In the genomic region with DNA sequence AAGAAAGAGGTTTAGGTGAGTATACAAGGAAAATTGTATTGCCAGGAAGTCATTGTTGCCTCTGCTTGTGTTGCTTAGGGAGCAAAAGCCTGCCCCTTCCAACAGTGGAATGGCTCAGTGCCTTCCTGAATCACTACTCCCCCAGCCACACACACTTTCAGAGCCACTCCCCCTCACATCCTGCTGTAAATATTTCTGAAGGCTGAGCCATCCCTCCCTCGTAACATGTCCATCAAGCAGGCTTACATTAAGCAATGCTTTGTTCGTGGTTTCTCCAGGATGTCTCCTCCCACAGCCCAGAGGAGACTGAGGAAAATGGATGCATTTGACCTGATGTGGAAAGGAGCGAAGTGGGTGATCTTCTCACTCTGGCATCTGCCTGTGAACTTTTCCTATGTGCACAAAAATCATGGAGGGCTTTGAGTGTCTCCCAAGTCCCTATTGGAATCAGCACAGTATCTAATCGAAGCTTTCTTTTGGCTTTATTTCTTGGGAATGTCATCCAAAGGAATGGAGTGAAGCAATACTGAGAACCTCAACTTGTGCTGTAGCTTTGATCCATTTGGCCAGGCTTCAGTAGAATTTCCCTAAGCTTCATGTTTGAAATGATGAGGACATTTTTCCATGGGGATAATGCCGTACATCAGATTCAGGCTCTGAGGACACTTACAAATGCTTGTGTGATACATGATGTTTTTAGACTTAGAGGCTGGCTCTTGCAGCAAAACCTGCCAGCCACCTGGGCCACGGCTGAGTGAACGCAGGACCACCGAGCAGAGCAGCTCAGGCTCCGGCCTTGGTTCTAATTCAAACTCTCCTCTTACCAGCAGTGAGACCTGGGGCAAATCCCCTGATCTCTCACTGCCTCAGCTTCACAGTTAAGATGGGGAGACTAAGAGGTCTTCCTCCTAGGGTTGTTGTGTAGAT, we compare ENCODE assay signal across 8 cellular contexts.
A peak's percentile ranks its signal among the peaks of the same experiment; 100 is the strongest.
DNase-seq lines count a peak whose midpoint lies in the region; ATAC-seq and TF ChIP-seq lines count a peak whose summit lies in the region.

No MANE protein-coding gene starts in this region.

- no peak overlapping the region for H3K56ac ChIP-seq in H9 (ENCODE audit: insufficient read length, low read depth, low read length)

- no peak overlapping the region for H2AFZ ChIP-seq in H9 (ENCODE audit: low read length)

- DNase-seq in GM03348 (ENCODE audit: low spot score) (peak; percentile 86), Peyer's patch (no peak), fibroblast of mammary gland (ENCODE audit: low read depth) (peak; percentile 96), retinal pigment epithelial cell (ENCODE audit: low read depth) (peak; percentile 84), NCI-H1092 (lab: John Stamatoyannopoulos, UW) (no peak), H9 (no peak), GM13977 (ENCODE audit: low spot score) (no peak)

- H2BK120ac ChIP-seq in H9 (ENCODE audit: low read depth, low read length, poor library complexity, severe bottlenecking): no peak overlapping the region

- H3K27me3 ChIP-seq in Peyer's patch (no peaks in the 10 kb centered on the region), H9 (ENCODE audit: insufficient read depth, low read length) (no peaks in the 10 kb centered on the region)

- no peak overlapping the region for H2BK20ac ChIP-seq in H9 (ENCODE audit: low read depth, low read length, poor library complexity, severe bottlenecking)

- H3K9ac ChIP-seq in H9 (ENCODE audit: extremely low read depth, insufficient read length, low read length): no peak overlapping the region

- no peaks in the 10 kb centered on the region for H3K9me3 ChIP-seq in Peyer's patch
- H3K9me3 ChIP-seq in H9 (ENCODE audit: control insufficient read depth, low read depth, low read length): no peaks in the 10 kb centered on the region

- no peak overlapping the region for H3K14ac ChIP-seq in H9 (ENCODE audit: insufficient read depth, low read length)

- H3K4me3 Mint-ChIP-seq in H9: no peak overlapping the region

- H3K23me2 ChIP-seq in H9 (ENCODE audit: insufficient read length, low read depth, low read length, poor library complexity, severe bottlenecking): no peaks in the 10 kb centered on the region

- no peaks in the 10 kb centered on the region for H3K79me2 ChIP-seq in H9 (ENCODE audit: insufficient read depth, low read length)

- TF ChIP-seq CTCF in Peyer's patch (IDR thresholded peaks at IDR 0.05) (no peak), fibroblast of mammary gland (conservative IDR thresholded peaks at IDR 0.05; ENCODE audit: control insufficient read depth, insufficient read depth, low read depth, low read length) (no peak), retinal pigment epithelial cell (conservative IDR thresholded peaks at IDR 0.05; ENCODE audit: low read depth, low read length) (no peak), H9 (conservative IDR thresholded peaks at IDR 0.05) (no peak), GM13977 (IDR thresholded peaks at IDR 0.05; ENCODE audit: extremely low read depth, insufficient read depth, missing control alignments) (no peak)

- no peaks in the 10 kb centered on the region for H4K20me1 ChIP-seq in H9 (ENCODE audit: control insufficient read depth, insufficient read depth, insufficient read length)

- H3K27ac ChIP-seq in Peyer's patch: peak overlapping the region in 3 of 4 donors; percentile 44 to 64 (median 62)
- H3K27ac ChIP-seq in H9 (ENCODE audit: insufficient read length, low read depth, low read length): no peak overlapping the region

- H3T11ph ChIP-seq in H9 (ENCODE audit: low read length): no peak overlapping the region

- no peak overlapping the region for H2BK12ac ChIP-seq in H9 (ENCODE audit: insufficient read length, low read depth, low read length)

- H3K4me1 ChIP-seq in Peyer's patch: no peaks in the 10 kb centered on the region
- H3K4me1 ChIP-seq in H9 (ENCODE audit: insufficient read depth, low read length): no peaks in the 10 kb centered on the region; the same call in 1 of the 2 replicates

- peaks cover 8% of the 10 kb centered on the region in 2 experiments for H3K4me1 Mint-ChIP-seq in H9

- H2AK5ac ChIP-seq in H9 (ENCODE audit: insufficient read length, low read length): no peak overlapping the region

- H3K4me3 ChIP-seq in Peyer's patch (no peak overlapping the region), fibroblast of mammary gland (ENCODE audit: control insufficient read depth, low read depth, low read length) (no peak overlapping the region), retinal pigment epithelial cell (ENCODE audit: low read length) (no peak overlapping the region)

- no peak overlapping the region for H3K23ac ChIP-seq in H9 (ENCODE audit: insufficient read length, low read depth, low read length)

- no peak overlapping the region for H4K8ac ChIP-seq in H9 (replicated peaks; ENCODE audit: insufficient read length, low read depth, low read length)

- in situ Hi-C loops in GM13977 (cut with MboI; ENCODE audit: low pct_unique_long_range_greater_than_20kb, low sequenced_read_pairs, unreplicated experiment): no loop called here

- H4K91ac ChIP-seq in H9 (ENCODE audit: insufficient read length, low read depth, low read length): no peak overlapping the region

- peak overlapping the region in 1 of 3 experiments; percentile 78; a peak in 1 of 7 replicates for H3K27ac Mint-ChIP-seq in H9

- TF ChIP-seq POLR2A in Peyer's patch (IDR thresholded peaks at IDR 0.05): no peak

- no peak overlapping the region for H3K18ac ChIP-seq in H9 (ENCODE audit: insufficient read length, low read depth, low read length)

- H3K9me3 Mint-ChIP-seq in H9: no peaks in the 10 kb centered on the region

- no peak overlapping the region for H4K5ac ChIP-seq in H9 (ENCODE audit: insufficient read length, low read depth, low read length)

- no peak overlapping the region for H3K4ac ChIP-seq in H9 (ENCODE audit: low read depth, low read length)

- no peak overlapping the region for H3K4me2 ChIP-seq in H9 (ENCODE audit: insufficient read depth, insufficient read length, low read length)

- no peaks in the 10 kb centered on the region for H3K36me3 ChIP-seq in Peyer's patch

- H2BK15ac ChIP-seq in H9 (ENCODE audit: low read depth, low read length): no peak overlapping the region

- H3K36me3 Mint-ChIP-seq in H9 (ENCODE audit: insufficient read depth in 1 of 3, low read depth in 3 of 3): no peaks in the 10 kb centered on the region

- no peaks in the 10 kb centered on the region for H3K27me3 Mint-ChIP-seq in H9 (ENCODE audit: low read depth)

- no peak for ATAC-seq in GM18909 (IDR thresholded peaks at IDR 0.05; ENCODE audit: poor library complexity, unreplicated experiment)

- no peaks in the 10 kb centered on the region for H3K79me1 ChIP-seq in H9 (ENCODE audit: insufficient read depth, low read depth, low read length, poor library complexity, severe bottlenecking)

- no peak overlapping the region for H2BK5ac ChIP-seq in H9 (ENCODE audit: insufficient read length, low read length)

- no CpG with 5 or more reads among the region's 9 CpGs for WGBS in H9 (ENCODE audit: extremely low coverage, insufficient read length, low lambda C conversion rate)

Comparison
In these comparisons a context has a peak if more than half of its experiments do, and no peak if none do; other contexts are left out.
1. DNase-seq: peak in GM03348 (single experiment), fibroblast of mammary gland (single experiment) and retinal pigment epithelial cell (single experiment); none in Peyer's patch (0 of 3), NCI-H1092 (single experiment), H9 (single experiment) and GM13977 (single experiment).